Comparison of ENCODE assay signal across 8 cellular contexts in genomic region chr9:120714846-120715231, GRCh38. TPM values are rescaled to one million over a fixed set of nuclear protein-coding genes. Genes with fewer than 3 reads are reported as not detected.
DNase-seq lines count a peak whose midpoint lies in the region; ATAC-seq, FAIRE-seq and TF ChIP-seq lines count a peak whose summit lies in the region.

No MANE protein-coding gene starts in this region.

- H3K27ac ChIP-seq in epithelial cell of prostate: peak overlapping the region; percentile 67
- peak overlapping the region in 3 of 4 donors; percentile 29 to 89 (median 47) for H3K27ac ChIP-seq in pancreas

- H3K36me3 Mint-ChIP-seq in activated T-cell treated with anti-CD3 and anti-CD28 coated beads, Interleukin-2, amount 50 U/mL, for 24 hours (ENCODE audit: low read depth): peaks cover 1% of the 10 kb centered on the region

- H3K4me3 Mint-ChIP-seq in activated T-cell treated with anti-CD3 and anti-CD28 coated beads, Interleukin-2, amount 50 U/mL, for 24 hours: peak overlapping the region; percentile 86

- no peaks in the 10 kb centered on the region for H3K9me3 ChIP-seq in pancreas

- H3K27me3 ChIP-seq in pancreas: no peaks in the 10 kb centered on the region

- no peak for TF ChIP-seq CTCF in pancreas (IDR thresholded peaks at IDR 0.05)

- H3K4me1 Mint-ChIP-seq in activated T-cell treated with anti-CD3 and anti-CD28 coated beads, Interleukin-2, amount 50 U/mL, for 24 hours (ENCODE audit: low read depth): peaks cover 39% of the 10 kb centered on the region

- H3K36me3 ChIP-seq in pancreas: no peaks in the 10 kb centered on the region

- WGBS in pancreas, 2 donors: 6 to 7% methylated on average over 25 to 26 of the region's 26 CpGs

- peaks cover 5 to 17% (median 13%) of the 10 kb centered on the region in 3 donors for H3K4me1 ChIP-seq in pancreas

- FAIRE-seq in pancreas (lab: Jason Lieb, UNC): no peak

- ATAC-seq in pancreas: no peak
- no peak for ATAC-seq in HG02970 (IDR thresholded peaks at IDR 0.05; ENCODE audit: low FRiP score, unreplicated experiment)

- no peaks in the 10 kb centered on the region for H3K9me3 Mint-ChIP-seq in activated T-cell treated with anti-CD3 and anti-CD28 coated beads, Interleukin-2, amount 50 U/mL, for 24 hours

- peak overlapping the region; percentile 71 for H3K27ac Mint-ChIP-seq in activated T-cell treated with anti-CD3 and anti-CD28 coated beads, Interleukin-2, amount 50 U/mL, for 24 hours

- no peak for DNase-seq in activated T-cell treated with anti-CD3 and anti-CD28 coated beads, Interleukin-2, amount 50 U/mL, for 24 hours
- DNase-seq in activated T-cell treated with anti-CD3 and anti-CD28 coated beads, Interleukin-2, amount 50 U/mL, for 48 hours: no peak
- peak; percentile 77 for DNase-seq in NCI-H69 (lab: John Stamatoyannopoulos, UW)
- no peak for DNase-seq in epithelial cell of prostate (ENCODE audit: low read depth, low spot score)
- peak in 4 of 6 donors; percentile 24 to 78 (median 52) for DNase-seq in pancreas
- DNase-seq in stimulated activated CD4-positive, alpha-beta T cell treated with anti-CD3 and anti-CD28 coated beads, Interleukin-2, amount 100 ng/mL, for 24 hours: no peak
- no peak for DNase-seq in HPDE6-E6E7 (ENCODE audit: extremely low spot score)

- intact Hi-C loops in pancreas (cut with DNase I): no loop called here

- no peaks in the 10 kb centered on the region for H3K27me3 Mint-ChIP-seq in activated T-cell treated with anti-CD3 and anti-CD28 coated beads, Interleukin-2, amount 50 U/mL, for 24 hours

- H3K4me3 ChIP-seq in pancreas: peak overlapping the region; percentile 58 to 91 (median 80)

RNA-seq across cellular contexts. Expression of gene MEGF9, which starts 0.6 kb away (rescaled TPM):
- total RNA-seq in pancreas: 10 to 100 TPM in 1 of 6 donors, 1 to 10 TPM in 5; 3.0 to 11.0 (median 5.0) TPM
- polyA plus RNA-seq in pancreas: 1 to 10 TPM; 1.7 to 5.4 TPM

Comparison
In these comparisons a context has a peak if more than half of its experiments do, and no peak if none do; other contexts are left out.
1. DNase-seq: peak in NCI-H69 (single experiment) and pancreas (4 of 6); none in activated T-cell treated with anti-CD3 and anti-CD28 coated beads, Interleukin-2, amount 50 U/mL, for 24 hours (single experiment), activated T-cell treated with anti-CD3 and anti-CD28 coated beads, Interleukin-2, amount 50 U/mL, for 48 hours (0 of 2), epithelial cell of prostate (single experiment), stimulated activated CD4-positive, alpha-beta T cell treated with anti-CD3 and anti-CD28 coated beads, Interleukin-2, amount 100 ng/mL, for 24 hours (0 of 2) and HPDE6-E6E7 (single experiment).